ENCODE assay signal across 24 cellular contexts in genomic region chr6:15538106-15538505, GRCh38.
DNase-seq lines count a peak whose midpoint lies in the region; ATAC-seq and TF ChIP-seq lines count a peak whose summit lies in the region.
"Had no signal": no experiment of that assay in that cellular context is flagged by ENCODE, and none has a peak within 500 bp of the region (broad histone marks: within the 10 kb centered on the region; RNA-seq: fewer than 3 reads in every experiment).

No MANE protein-coding gene starts in this region.

- ATAC-seq in CD4-positive, alpha-beta T cell (ENCODE audit: poor library complexity), result no peak
- ATAC-seq: GM12878, GM23338, K562 had no signal

- WGBS in esophagus muscularis mucosa, result 97% methylated on average over 5 of the region's 5 CpGs
- 67 to 91% methylated on average over 5 of the region's 5 CpGs for WGBS in testis, 2 donors

- CTCF ChIA-PET in MCF 10A (lab: Yijun Ruan, JAX), result interaction anchor here (0.6 to 0.7 kb wide), 2 partner anchors 86 to 818 kb away, joined by 3 read pairs; no protein-coding TSS in a partner anchor
- CTCF ChIA-PET in CD4-positive, alpha-beta T cell (lab: Charles Lee), result interaction anchor here (0.6 kb wide), 1 partner anchor 20 kb away, joined by 5 read pairs; no protein-coding TSS in a partner anchor

- H3K4me1 Mint-ChIP-seq in MCF 10A (ENCODE audit: insufficient read depth, unreplicated experiment), result peaks cover 13% of the 10 kb centered on the region
- peaks cover 7% of the 10 kb centered on the region for H3K4me1 Mint-ChIP-seq in CD4-positive, alpha-beta T cell (ENCODE audit: low read depth)
- H3K4me1 Mint-ChIP-seq in activated naive CD8-positive, alpha-beta T cell treated with anti-CD3 and anti-CD28 coated beads for 36 hours, result no peaks in the 10 kb centered on the region
- H3K4me1 Mint-ChIP-seq: GM23338 had no signal

- no peaks in the 10 kb centered on the region for H3K27me3 Mint-ChIP-seq in MCF 10A (ENCODE audit: insufficient read depth, unreplicated experiment)
- H3K27me3 Mint-ChIP-seq in CD4-positive, alpha-beta T cell, result no peaks in the 10 kb centered on the region
- no peaks in the 10 kb centered on the region for H3K27me3 Mint-ChIP-seq in activated naive CD8-positive, alpha-beta T cell treated with anti-CD3 and anti-CD28 coated beads for 36 hours

- no peaks in the 10 kb centered on the region for H3K4me1 ChIP-seq in breast epithelium
- peaks cover 5 to 15% (median 14%) of the 10 kb centered on the region in 4 donors for H3K4me1 ChIP-seq in esophagus muscularis mucosa
- H3K4me1 ChIP-seq in testis, result peaks cover 30% of the 10 kb centered on the region
- H3K4me1 ChIP-seq: BE2C had no signal

- no peaks in the 10 kb centered on the region for H3K9me3 Mint-ChIP-seq in MCF 10A (ENCODE audit: unreplicated experiment)
- no peaks in the 10 kb centered on the region for H3K9me3 Mint-ChIP-seq in CD4-positive, alpha-beta T cell
- H3K9me3 Mint-ChIP-seq in activated naive CD8-positive, alpha-beta T cell treated with anti-CD3 and anti-CD28 coated beads for 36 hours, result no peaks in the 10 kb centered on the region

- intact Hi-C loops in MCF 10A (cut with micrococcal nuclease), result no loop called here
- intact Hi-C loops in breast epithelium (cut with DNase I; ENCODE audit: low total_unique reads), result loop anchor here (5.0 kb wide), 1 partner anchor 1421 kb away; the partner anchor contains the start of gene CD83
- intact Hi-C loops in esophagus muscularis mucosa (cut with DNase I), result no loop called here
- intact Hi-C loops in testis (cut with DNase I; ENCODE audit: low total_unique reads), result no loop called here
- intact Hi-C loops in CD4-positive, alpha-beta T cell (cut with DNase I, micrococcal nuclease), result no loop called here

- H3K4me3 Mint-ChIP-seq in MCF 10A (ENCODE audit: unreplicated experiment), result no peak overlapping the region
- no peak overlapping the region for H3K4me3 Mint-ChIP-seq in CD4-positive, alpha-beta T cell
- no peak overlapping the region for H3K4me3 Mint-ChIP-seq in activated naive CD8-positive, alpha-beta T cell treated with anti-CD3 and anti-CD28 coated beads for 36 hours
- H3K4me3 Mint-ChIP-seq: GM23338, H9 had no signal

- H3K9me3 ChIP-seq in breast epithelium (no peaks in the 10 kb centered on the region), esophagus muscularis mucosa (no peaks in the 10 kb centered on the region), testis (no peaks in the 10 kb centered on the region)
- no peaks in the 10 kb centered on the region for H3K9me3 ChIP-seq in CD4-positive, alpha-beta T cell (ENCODE audit: control insufficient read depth, low read length)
- H3K9me3 ChIP-seq: BE2C had no signal

- DNase-seq in MCF 10A (ENCODE audit: unreplicated experiment) (no peak), breast epithelium (ENCODE audit: low spot score in 2 of 2) (no peak), esophagus muscularis mucosa (ENCODE audit: extremely low spot score) (peak; percentile 24), mucosa of gallbladder (ENCODE audit: low spot score) (peak; percentile 4), testis (no peak)
- DNase-seq in CD4-positive, alpha-beta T cell, result no peak
- no peak for DNase-seq in activated CD8-positive, alpha-beta memory T cell treated with anti-CD3 and anti-CD28 coated beads, Interleukin-2, amount 50 U/mL, for 4 hours
- no peak for DNase-seq in activated naive CD8-positive, alpha-beta T cell treated with anti-CD3 and anti-CD28 coated beads for 36 hours
- DNase-seq: BE2C, EL, GDM1, H9, Kasumi-1, MV-4-11, NCI-H1105, NCI-H146, NCI-H1930, NCI-H2107, NCI-H524, NCI-H748 treated with DMSO at 0.1 percent for 48 hours had no signal

- H3K36me3 ChIP-seq in breast epithelium (no peaks in the 10 kb centered on the region), esophagus muscularis mucosa (peaks cover 0 to 3% (median 1%) of the 10 kb centered on the region in 4 donors), testis (ENCODE audit: low read depth, missing control alignments) (no peaks in the 10 kb centered on the region)
- H3K36me3 ChIP-seq: BE2C had no signal

- H3K27ac Mint-ChIP-seq in MCF 10A (ENCODE audit: low read depth, unreplicated experiment), result peak overlapping the region; percentile 9
- H3K27ac Mint-ChIP-seq in CD4-positive, alpha-beta T cell, result no peak overlapping the region
- no peak overlapping the region for H3K27ac Mint-ChIP-seq in activated naive CD8-positive, alpha-beta T cell treated with anti-CD3 and anti-CD28 coated beads for 36 hours
- H3K27ac Mint-ChIP-seq: GM23338, H9 had no signal

- peaks cover 7% of the 10 kb centered on the region for H3K36me3 Mint-ChIP-seq in MCF 10A (ENCODE audit: insufficient read depth, unreplicated experiment)
- peaks cover 15% of the 10 kb centered on the region for H3K36me3 Mint-ChIP-seq in CD4-positive, alpha-beta T cell (ENCODE audit: low read depth)
- peaks cover 11% of the 10 kb centered on the region for H3K36me3 Mint-ChIP-seq in activated naive CD8-positive, alpha-beta T cell treated with anti-CD3 and anti-CD28 coated beads for 36 hours

- POLR2A ChIA-PET in MCF 10A (lab: Yijun Ruan, JAX), result no interaction called here
- POLR2A ChIA-PET in CD4-positive, alpha-beta T cell (lab: Charles Lee), result no interaction called here

- BruUV-seq in MCF 10A (replicated peaks; lab: Mats Ljungman, UMichigan), result no TSS peak

- H3K27ac ChIP-seq in breast epithelium, result no peak overlapping the region
- no peak overlapping the region for H3K27ac ChIP-seq in esophagus muscularis mucosa (replicated peaks in 1 of 4)
- peak overlapping the region; percentile 59 to 70 for H3K27ac ChIP-seq in testis
- no peak overlapping the region for H3K27ac ChIP-seq in CD4-positive, alpha-beta T cell (ENCODE audit: low read depth, low read length)
- H3K27ac ChIP-seq: 22Rv1 had no signal

- H3K4me3 ChIP-seq in breast epithelium (no peak overlapping the region), esophagus muscularis mucosa (no peak overlapping the region), testis (no peak overlapping the region)
- H3K4me3 ChIP-seq: GM12878, GM23338, K562 had no signal

- H3K27me3 ChIP-seq in breast epithelium, result no peaks in the 10 kb centered on the region
- no peaks in the 10 kb centered on the region for H3K27me3 ChIP-seq in esophagus muscularis mucosa
- no peaks in the 10 kb centered on the region for H3K27me3 ChIP-seq in testis
- H3K27me3 ChIP-seq in CD4-positive, alpha-beta T cell (ENCODE audit: control insufficient read depth, insufficient read depth, low read length), result no peaks in the 10 kb centered on the region
- H3K27me3 ChIP-seq: BE2C had no signal

- TF ChIP-seq POLR2A in breast epithelium (IDR thresholded peaks at IDR 0.05) (no peak), esophagus muscularis mucosa (IDR thresholded peaks at IDR 0.05; ENCODE audit: low read depth) (no peak), testis (IDR thresholded peaks at IDR 0.05) (no peak)

- TF ChIP-seq EP300 in esophagus muscularis mucosa (IDR thresholded peaks at IDR 0.05), result no peak

- TF ChIP-seq CTCF in MCF 10A (IDR thresholded peaks at IDR 0.05; ENCODE audit: unreplicated experiment) (no peak), breast epithelium (IDR thresholded peaks at IDR 0.05) (no peak), esophagus muscularis mucosa (IDR thresholded peaks at IDR 0.05) (no peak), testis (IDR thresholded peaks at IDR 0.05) (no peak)
- TF ChIP-seq CTCF in CD4-positive, alpha-beta T cell (IDR thresholded peaks at IDR 0.05), result no peak

Comparison
In these comparisons a context has a peak if more than half of its experiments do, and no peak if none do; other contexts are left out.
1. DNase-seq: peak in esophagus muscularis mucosa (single experiment) and mucosa of gallbladder (single experiment); none in MCF 10A (single experiment), breast epithelium (0 of 2), testis (single experiment), CD4-positive, alpha-beta T cell (0 of 10), activated CD8-positive, alpha-beta memory T cell treated with anti-CD3 and anti-CD28 coated beads, Interleukin-2, amount 50 U/mL, for 4 hours (single experiment) and activated naive CD8-positive, alpha-beta T cell treated with anti-CD3 and anti-CD28 coated beads for 36 hours (single experiment).
2. H3K27ac ChIP-seq: peak in testis (2 of 2); none in breast epithelium (0 of 2), esophagus muscularis mucosa (0 of 4) and CD4-positive, alpha-beta T cell (single experiment).